ENCODE assay signal across 33 cellular contexts in genomic region chr6:127590344-127590743, GRCh38. TPM values are rescaled to one million over a fixed set of nuclear protein-coding genes. Genes with fewer than 3 reads are reported as not detected.
"Had no signal": no experiment of that assay in that cellular context is flagged by ENCODE, and none has a peak within 500 bp of the region (broad histone marks: within the 10 kb centered on the region; RNA-seq: fewer than 3 reads in every experiment).

No MANE protein-coding gene starts in this region.

- H3K36me3 Mint-ChIP-seq: immature natural killer cell; memory B cell; naive thymus-derived CD4-positive, alpha-beta T cell; natural killer cell treated with Interleukin-12 subunit alpha and Interleukin-12 subunit beta and Interleukin-15 and Interleukin-18, amount 100 ng/mL, for 72 hours; stimulated activated effector memory CD8-positive, alpha-beta T cell treated with anti-CD3 and anti-CD28 coated beads, Interleukin-12 subunit alpha, Interleukin-12 subunit beta, amount 100 ng/mL, for 72 hours had no signal

- H3K4me3 ChIP-seq: left ventricle myocardium inferior, lung, mucosa of descending colon, ovary, right atrium auricular region, right lobe of liver, smooth muscle cell, suprapubic skin, thoracic aorta, tibial artery, upper lobe of right lung had no signal

- H3K27me3 Mint-ChIP-seq: memory B cell; natural killer cell treated with Interleukin-12 subunit alpha and Interleukin-12 subunit beta and Interleukin-15 and Interleukin-18, amount 100 ng/mL, for 72 hours; progenitor cell of endocrine pancreas had no signal

- DNase-seq: hypothalamus; immature natural killer cell; left ventricle myocardium inferior; midbrain; mucosa of descending colon; naive thymus-derived CD4-positive, alpha-beta T cell; ovary; right lobe of liver; stimulated activated CD4-positive, alpha-beta T cell treated with anti-CD3 and anti-CD28 coated beads, Interleukin-12 subunit alpha, Interleukin-12 subunit beta, amount 100 ng/mL, for 4 hours; stimulated activated CD4-positive, alpha-beta T cell treated with anti-CD3 and anti-CD28 coated beads, Interleukin-15, amount 100 ng/mL, for 24 hours; stimulated activated CD4-positive, alpha-beta T cell treated with anti-CD3 and anti-CD28 coated beads, Interleukin-2, amount 100 ng/mL, for 24 hours; stimulated activated CD4-positive, alpha-beta T cell treated with anti-CD3 and anti-CD28 coated beads, Interleukin-4, amount 100 ng/mL, for 1 hour; stimulated activated naive CD4-positive, alpha-beta T cell; tibial artery; trophoblast cell; upper lobe of right lung had no signal

- H3K4me1 ChIP-seq: left ventricle myocardium inferior, right atrium auricular region, right lobe of liver, suprapubic skin, tibial artery, upper lobe of right lung had no signal

- H3K4me3 Mint-ChIP-seq: immature natural killer cell; memory B cell; naive thymus-derived CD4-positive, alpha-beta T cell; natural killer cell treated with Interleukin-12 subunit alpha and Interleukin-12 subunit beta and Interleukin-15 and Interleukin-18, amount 100 ng/mL, for 72 hours; stimulated activated effector memory CD8-positive, alpha-beta T cell treated with anti-CD3 and anti-CD28 coated beads, Interleukin-12 subunit alpha, Interleukin-12 subunit beta, amount 100 ng/mL, for 72 hours; stimulated activated naive CD8-positive, alpha-beta T cell treated with anti-CD3 and anti-CD28 coated beads, Interleukin-15, Interleukin-2, amounts not matched to agents 100 ng/mL and 50 ng/mL, for 24 hours had no signal

- H3K27me3 ChIP-seq: ovary, right atrium auricular region, right lobe of liver, suprapubic skin, tibial artery, upper lobe of right lung had no signal

- H3K36me3 ChIP-seq: left ventricle myocardium inferior, ovary, right atrium auricular region, right lobe of liver, suprapubic skin, thoracic aorta, tibial artery, upper lobe of right lung had no signal

- H3K27ac ChIP-seq: left ventricle myocardium inferior, ovary, right atrium auricular region, right lobe of liver, suprapubic skin, thoracic aorta, tibial artery, upper lobe of right lung had no signal

- H3K4me1 Mint-ChIP-seq: immature natural killer cell; memory B cell; naive thymus-derived CD4-positive, alpha-beta T cell; stimulated activated effector memory CD8-positive, alpha-beta T cell treated with anti-CD3 and anti-CD28 coated beads, Interleukin-12 subunit alpha, Interleukin-12 subunit beta, amount 100 ng/mL, for 72 hours had no signal

- H3K27ac Mint-ChIP-seq: immature natural killer cell; memory B cell; naive thymus-derived CD4-positive, alpha-beta T cell; natural killer cell treated with Interleukin-12 subunit alpha and Interleukin-12 subunit beta and Interleukin-15 and Interleukin-18, amount 100 ng/mL, for 72 hours; progenitor cell of endocrine pancreas; stimulated activated effector memory CD8-positive, alpha-beta T cell treated with anti-CD3 and anti-CD28 coated beads, Interleukin-12 subunit alpha, Interleukin-12 subunit beta, amount 100 ng/mL, for 72 hours; stimulated activated naive CD8-positive, alpha-beta T cell treated with anti-CD3 and anti-CD28 coated beads, Interleukin-15, Interleukin-2, amounts not matched to agents 100 ng/mL and 50 ng/mL, for 24 hours had no signal

- H3K4me2 ChIP-seq: smooth muscle cell had no signal

- H3K9me3 Mint-ChIP-seq: memory B cell; natural killer cell treated with Interleukin-12 subunit alpha and Interleukin-12 subunit beta and Interleukin-15 and Interleukin-18, amount 100 ng/mL, for 72 hours; stimulated activated effector memory CD8-positive, alpha-beta T cell treated with anti-CD3 and anti-CD28 coated beads, Interleukin-12 subunit alpha, Interleukin-12 subunit beta, amount 100 ng/mL, for 72 hours; stimulated activated naive CD8-positive, alpha-beta T cell treated with anti-CD3 and anti-CD28 coated beads, Interleukin-15, Interleukin-2, amounts not matched to agents 100 ng/mL and 50 ng/mL, for 24 hours had no signal

- H3K9me3 ChIP-seq: left ventricle myocardium inferior, mucosa of descending colon, ovary, right atrium auricular region, right lobe of liver, suprapubic skin, thoracic aorta, tibial artery, upper lobe of right lung had no signal

- ATAC-seq: mucosa of descending colon; naive thymus-derived CD4-positive, alpha-beta T cell; natural killer cell treated with Interleukin-12 subunit alpha and Interleukin-12 subunit beta and Interleukin-15 and Interleukin-18, amount 100 ng/mL, for 72 hours; right lobe of liver; stimulated activated effector memory CD8-positive, alpha-beta T cell treated with anti-CD3 and anti-CD28 coated beads, Interleukin-12 subunit alpha, Interleukin-12 subunit beta, amount 100 ng/mL, for 72 hours; upper lobe of right lung had no signal

RNA-seq across cellular contexts. Expression of gene C6orf58, which starts 13.4 kb away (rescaled TPM):
- total RNA-seq: kidney epithelial cell; left ventricle myocardium inferior; lower leg skin; lung; mesenteric fat pad; mucosa of descending colon; naive thymus-derived CD4-positive, alpha-beta T cell; natural killer cell treated with Interleukin-12 subunit alpha and Interleukin-12 subunit beta and Interleukin-15 and Interleukin-18, amount 100 ng/mL, for 72 hours; omental fat pad; progenitor cell of endocrine pancreas; pulmonary artery endothelial cell; right atrium auricular region; right lobe of liver; skeletal muscle tissue; smooth muscle cell; subcutaneous adipose tissue; suprapubic skin; thoracic aorta; upper lobe of right lung had no signal
- polyA plus RNA-seq: immature natural killer cell; naive thymus-derived CD4-positive, alpha-beta T cell; ovary; smooth muscle cell had no signal
